In the genomic region with DNA sequence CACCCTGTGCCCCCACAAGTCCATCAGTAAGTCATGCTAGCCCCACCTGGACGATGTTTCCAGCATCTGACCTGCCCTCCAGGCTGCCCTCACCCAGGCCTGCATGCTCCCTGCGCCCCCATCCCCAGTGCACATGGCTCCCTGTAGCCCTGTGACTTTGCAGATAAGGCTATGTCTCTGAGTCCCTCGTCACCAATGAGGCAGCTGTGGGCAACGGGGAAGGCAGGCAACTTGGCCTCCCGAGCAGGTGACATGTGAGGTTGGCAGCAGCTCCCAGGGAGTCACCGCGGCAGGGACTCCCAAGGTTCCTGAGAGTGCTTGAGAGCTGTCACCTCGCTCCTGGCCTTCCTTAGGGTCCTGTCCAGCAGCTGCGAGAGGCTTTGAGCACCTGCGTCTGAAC, we compare ENCODE assay signal across 25 cellular contexts.
"Had no signal": no experiment of that assay in that cellular context is flagged by ENCODE, and none has a peak within 500 bp of the region (broad histone marks: within the 10 kb centered on the region; RNA-seq: fewer than 3 reads in every experiment).

No MANE protein-coding gene starts in this region.

- H3K4me1 Mint-ChIP-seq: memory B cell, neural crest cell had no signal

- H3K36me3 Mint-ChIP-seq: natural killer cell; stimulated activated memory B cell treated with anti-CD40 and anti-IgM and Interleukin-4, amounts not matched to agents 10 μg/mL and 1 μg/mL and 100 μg/mL, for 72 hours; type B pancreatic cell had no signal

- H3K9me3 Mint-ChIP-seq: memory B cell, natural killer cell, neural crest cell, type B pancreatic cell had no signal

- H3K9me3 ChIP-seq: esophagus squamous epithelium, ovary, psoas muscle, sigmoid colon, testis, tibial artery had no signal

- H3K36me3 ChIP-seq: esophagus squamous epithelium, heart right ventricle, ovary, sigmoid colon, tibial artery had no signal

- DNase-seq: dermis blood vessel endothelial cell; effector memory CD4-positive, alpha-beta T cell; erythroblast; esophagus squamous epithelium; foreskin melanocyte; glutamatergic neuron; heart right ventricle; hippocampal formation; natural killer cell; nucleus accumbens; ovary; psoas muscle; right cardiac atrium; sigmoid colon; stimulated activated CD4-positive, alpha-beta T cell treated with anti-CD3 and anti-CD28 coated beads, Interleukin-4, amount 100 ng/mL, for 4 hours; stimulated activated naive CD8-positive, alpha-beta T cell treated with anti-CD3 and anti-CD28 coated beads, Interleukin-15, Interleukin-2, amounts not matched to agents 100 U/mL and 50 U/mL, for 24 hours; substantia nigra; testis; tibial artery had no signal

- H3K4me3 Mint-ChIP-seq: memory B cell; natural killer cell; neural crest cell; stimulated activated memory B cell treated with anti-CD40 and anti-IgM and Interleukin-4, amounts not matched to agents 10 μg/mL and 1 μg/mL and 100 μg/mL, for 72 hours; type B pancreatic cell had no signal

- H3K27me3 ChIP-seq: ovary, testis had no signal

- H3K27ac ChIP-seq: coronary artery, esophagus squamous epithelium, heart right ventricle, ovary, psoas muscle, sigmoid colon, testis, tibial artery had no signal

- H3K27ac Mint-ChIP-seq: memory B cell; natural killer cell; stimulated activated memory B cell treated with anti-CD40 and anti-IgM and Interleukin-4, amounts not matched to agents 10 μg/mL and 1 μg/mL and 100 μg/mL, for 72 hours; type B pancreatic cell had no signal

- H3K4me3 ChIP-seq: coronary artery, esophagus squamous epithelium, heart right ventricle, lung, ovary, psoas muscle, sigmoid colon, testis, tibial artery had no signal

- H3K4me1 ChIP-seq: psoas muscle, sigmoid colon, testis, tibial artery had no signal
